ENCODE assay signal across 8 cellular contexts in genomic region chr11:57491371-57492061, GRCh38. TPM values are rescaled to one million over a fixed set of nuclear protein-coding genes. Genes with fewer than 3 reads are reported as not detected.
A peak's percentile ranks its signal among the peaks of the same experiment; 100 is the strongest.
DNase-seq lines count a peak whose midpoint lies in the region; ATAC-seq and TF ChIP-seq lines count a peak whose summit lies in the region.

No MANE protein-coding gene starts in this region.

- DNase-seq in Right ventricle myocardium inferior (ENCODE audit: missing footprints) (no peak), cardiac septum (ENCODE audit: low spot score) (no peak), RPMI8226 (peak; percentile 61), amniotic epithelial cell (ENCODE audit: low read depth) (peak; percentile 26), left lobe of liver (ENCODE audit: low spot score) (no peak), upper lobe of left lung (peak in 1 of 2 donors; percentile 84), mesenteric fat pad (ENCODE audit: low spot score) (no peak), mucosa of gallbladder (ENCODE audit: low spot score) (no peak)

- no peaks in the 10 kb centered on the region for H3K4me1 ChIP-seq in upper lobe of left lung

- TF ChIP-seq POLR2A in upper lobe of left lung (IDR thresholded peaks at IDR 0.05): no peak

- 78 to 79% methylated on average over 7 to 10 of the region's 11 CpGs for WGBS in upper lobe of left lung, 2 donors

- H3K9me3 ChIP-seq in upper lobe of left lung: no peaks in the 10 kb centered on the region

- peaks cover 5 to 55% (median 16%) of the 10 kb centered on the region in 4 donors for H3K36me3 ChIP-seq in upper lobe of left lung

- ATAC-seq in Right ventricle myocardium inferior (peak; percentile 54), left lobe of liver (peak; percentile 15), upper lobe of left lung (ENCODE audit: low FRiP score in 2 of 2) (peak in 1 of 2 donors; percentile 68)

- intact Hi-C loops in Right ventricle myocardium inferior (cut with DNase I): no loop called here
- intact Hi-C loops in cardiac septum (cut with DNase I): loop anchor here (10.0 kb wide), 1 partner anchor 153 kb away; the partner anchor contains the start of gene YPEL4

- peak; percentile 32 to 67 (median 56) for TF ChIP-seq CTCF in upper lobe of left lung (IDR thresholded peaks at IDR 0.05)

- TF ChIP-seq EP300 in upper lobe of left lung (IDR thresholded peaks at IDR 0.05): no peak

- H3K27ac ChIP-seq in upper lobe of left lung: no peak overlapping the region

- H3K27me3 ChIP-seq in upper lobe of left lung: no peaks in the 10 kb centered on the region

- H3K4me3 ChIP-seq in upper lobe of left lung: no peak overlapping the region

RNA-seq across cellular contexts. Expression of gene SLC43A1, which starts 24.0 kb away (rescaled TPM):
- 6.4 TPM for total RNA-seq in Right ventricle myocardium inferior
- total RNA-seq in cardiac septum: 2.0 TPM
- 115 TPM for total RNA-seq in left lobe of liver
- 10 to 100 TPM in 5 of 6 donors, 1 to 10 TPM in 1; 7.1 to 72.3 (median 13.9) TPM for total RNA-seq in upper lobe of left lung
- 8.4 TPM for total RNA-seq in mesenteric fat pad
- total RNA-seq in mucosa of gallbladder: 89.5 TPM

RNA-seq across cellular contexts. Expression of gene RTN4RL2, which starts 31.2 kb away (rescaled TPM):
- total RNA-seq in Right ventricle myocardium inferior (1.6 TPM), cardiac septum (0.73 TPM), left lobe of liver (22.0 TPM), upper lobe of left lung (1 to 10 TPM in 5 of 6 donors, not detected in 1; 1.1 to 4.1 (median 2.0) TPM), mesenteric fat pad (2.8 TPM), mucosa of gallbladder (19.2 TPM)

RNA-seq across cellular contexts. Expression of gene TIMM10, which starts 39.0 kb away (rescaled TPM):
- total RNA-seq in Right ventricle myocardium inferior: 58.1 TPM
- 71.6 TPM for total RNA-seq in cardiac septum
- total RNA-seq in left lobe of liver: 39.3 TPM
- total RNA-seq in upper lobe of left lung: 10 to 100 TPM in 5 of 6 donors, 1 to 10 TPM in 1; 7.3 to 62.2 (median 26.8) TPM
- 48.0 TPM for total RNA-seq in mesenteric fat pad
- 31.2 TPM for total RNA-seq in mucosa of gallbladder

RNA-seq across cellular contexts. Expression of gene SMTNL1, which starts 45.9 kb away (rescaled TPM):
- total RNA-seq in Right ventricle myocardium inferior (not detected), cardiac septum (not detected), left lobe of liver (not detected), upper lobe of left lung (not detected), mesenteric fat pad (not detected), mucosa of gallbladder (not detected)

Comparison
In these comparisons a context has a peak if more than half of its experiments do, and no peak if none do; other contexts are left out.
1. DNase-seq: peak in RPMI8226 (single experiment) and amniotic epithelial cell (single experiment); none in Right ventricle myocardium inferior (single experiment), cardiac septum (single experiment), left lobe of liver (single experiment), mesenteric fat pad (single experiment) and mucosa of gallbladder (single experiment).